ENCODE assay signal across 27 cellular contexts in genomic region chr18:80198994-80199748, GRCh38.
"Had no signal": no experiment of that assay in that cellular context is flagged by ENCODE, and none has a peak within 500 bp of the region (broad histone marks: within the 10 kb centered on the region; RNA-seq: fewer than 3 reads in every experiment).

No MANE protein-coding gene starts in this region.

- H3K9me3 Mint-ChIP-seq: activated naive CD4-positive, alpha-beta T cell treated with anti-CD3 and anti-CD28 coated beads for 36 hours; activated naive CD8-positive, alpha-beta T cell treated with anti-CD3 and anti-CD28 coated beads for 36 hours; activated T-helper 1 cell treated with anti-CD3 and anti-CD28 coated beads, Interleukin-12 subunit alpha, Interleukin-12 subunit beta, Interleukin-2, Interleukin-4 antibody, amounts not matched to agents 30 ng/mL and 10 ng/mL and 1 ng/mL, durations not matched to agents 14 hours and 24 hours and 36 hours; stimulated activated effector memory CD8-positive, alpha-beta T cell treated with anti-CD3 and anti-CD28 coated beads, Interleukin-12 subunit alpha, Interleukin-12 subunit beta, amount 100 ng/mL, for 72 hours; stimulated activated naive CD8-positive, alpha-beta T cell treated with anti-CD3 and anti-CD28 coated beads, Interleukin-15, amount 100 ng/mL, for 72 hours had no signal

- DNase-seq: activated CD4-positive, alpha-beta T cell treated with anti-CD3 and anti-CD28 coated beads for 48 hours; activated CD4-positive, alpha-beta T cell treated with anti-CD3 and anti-CD28 coated beads, Interleukin-2, amount 50 U/mL, for 48 hours; activated CD8-positive, alpha-beta memory T cell treated with anti-CD3 and anti-CD28 coated beads for 24 hours; activated effector memory CD4-positive, alpha-beta T cell treated with anti-CD3 and anti-CD28 coated beads, Interleukin-2, amount 50 U/mL, for 16 hours; activated naive CD4-positive, alpha-beta T cell treated with anti-CD3 and anti-CD28 coated beads for 36 hours; activated naive CD8-positive, alpha-beta T cell treated with anti-CD3 and anti-CD28 coated beads for 36 hours; dermis blood vessel endothelial cell; effector CD8-positive, alpha-beta T cell; erythroblast; heart left ventricle; left lung; lower lobe of right lung; pancreas; small intestine; stimulated activated CD4-positive, alpha-beta T cell treated with anti-CD3 and anti-CD28 coated beads, Interleukin-4, amount 100 ng/mL, for 24 hours; stimulated activated naive CD8-positive, alpha-beta T cell treated with anti-CD3 and anti-CD28 coated beads, Interleukin-15, amount 100 ng/mL, for 72 hours; T-helper 17 cell; T1000; upper lobe of right lung; WERI-Rb-1 had no signal

- H3K9me3 ChIP-seq: adrenal gland, heart left ventricle, left lung, lower lobe of right lung, pancreas, prostate gland, sigmoid colon, upper lobe of right lung had no signal

- H3K36me3 ChIP-seq: adrenal gland, heart left ventricle, left lung, lower lobe of right lung, pancreas, prostate gland, sigmoid colon, upper lobe of right lung had no signal

- H3K4me3 ChIP-seq: adrenal gland, heart left ventricle, left lung, lower lobe of right lung, pancreas, prostate gland, sigmoid colon, upper lobe of right lung had no signal

- H3K36me3 Mint-ChIP-seq: activated naive CD8-positive, alpha-beta T cell treated with anti-CD3 and anti-CD28 coated beads for 36 hours; stimulated activated effector memory CD8-positive, alpha-beta T cell treated with anti-CD3 and anti-CD28 coated beads, Interleukin-12 subunit alpha, Interleukin-12 subunit beta, amount 100 ng/mL, for 72 hours had no signal

- H3K4me1 ChIP-seq: adrenal gland, left lung, lower lobe of right lung, pancreas, prostate gland, upper lobe of right lung had no signal

- H3K27ac Mint-ChIP-seq: activated naive CD4-positive, alpha-beta T cell treated with anti-CD3 and anti-CD28 coated beads for 36 hours; activated naive CD8-positive, alpha-beta T cell treated with anti-CD3 and anti-CD28 coated beads for 36 hours; activated T-helper 1 cell treated with anti-CD3 and anti-CD28 coated beads, Interleukin-12 subunit alpha, Interleukin-12 subunit beta, Interleukin-2, Interleukin-4 antibody, amounts not matched to agents 30 ng/mL and 10 ng/mL and 1 ng/mL, durations not matched to agents 14 hours and 24 hours and 36 hours; stimulated activated effector memory CD8-positive, alpha-beta T cell treated with anti-CD3 and anti-CD28 coated beads, Interleukin-12 subunit alpha, Interleukin-12 subunit beta, amount 100 ng/mL, for 72 hours; stimulated activated naive CD8-positive, alpha-beta T cell treated with anti-CD3 and anti-CD28 coated beads, Interleukin-15, amount 100 ng/mL, for 72 hours; T-helper 17 cell had no signal

- H3K27ac ChIP-seq: adrenal gland, heart left ventricle, left lung, lower lobe of right lung, pancreas, WERI-Rb-1 had no signal

- H3K27me3 ChIP-seq: adrenal gland, heart left ventricle, pancreas, sigmoid colon, upper lobe of right lung had no signal

- ATAC-seq: activated CD4-positive, CD25-positive, alpha-beta regulatory T cell treated with anti-CD3 and anti-CD28 coated beads, Interleukin-2, amount 50 U/mL, for 24 hours; heart left ventricle; left lung; lower lobe of right lung; pancreas; SK-N-SH treated with all-trans-retinoic acid at 6 μM for 48 hours; stimulated activated effector memory CD8-positive, alpha-beta T cell treated with anti-CD3 and anti-CD28 coated beads, Interleukin-12 subunit alpha, Interleukin-12 subunit beta, amount 100 ng/mL, for 72 hours; stimulated activated naive CD8-positive, alpha-beta T cell treated with anti-CD3 and anti-CD28 coated beads, Interleukin-15, amount 100 ng/mL, for 72 hours; T-helper 17 cell had no signal

- H3K4me3 Mint-ChIP-seq: activated naive CD4-positive, alpha-beta T cell treated with anti-CD3 and anti-CD28 coated beads for 36 hours; activated naive CD8-positive, alpha-beta T cell treated with anti-CD3 and anti-CD28 coated beads for 36 hours; activated T-helper 1 cell treated with anti-CD3 and anti-CD28 coated beads, Interleukin-12 subunit alpha, Interleukin-12 subunit beta, Interleukin-2, Interleukin-4 antibody, amounts not matched to agents 30 ng/mL and 10 ng/mL and 1 ng/mL, durations not matched to agents 14 hours and 24 hours and 36 hours; stimulated activated effector memory CD8-positive, alpha-beta T cell treated with anti-CD3 and anti-CD28 coated beads, Interleukin-12 subunit alpha, Interleukin-12 subunit beta, amount 100 ng/mL, for 72 hours; stimulated activated naive CD8-positive, alpha-beta T cell treated with anti-CD3 and anti-CD28 coated beads, Interleukin-15, amount 100 ng/mL, for 72 hours; T-helper 17 cell had no signal
